In genomic region chr4:5770051-5770450, GRCh38 we compare ENCODE assay signal across 1 cellular context.
TF ChIP-seq lines count a peak whose summit lies in the region.

No MANE protein-coding gene starts in this region.

TF ChIP-seq in IMR-90, 13 proteins besides CTCF, POLR2A, EP300 and RAD21:
- TF ChIP-seq MAFK (IDR thresholded peaks at IDR 0.05; ENCODE audit: low read depth, low read length): no peak
- TF ChIP-seq MAZ (IDR thresholded peaks at IDR 0.05; ENCODE audit: borderline replicate concordance, low read depth, low read length): no peak
- TF ChIP-seq RFX5 (IDR thresholded peaks at IDR 0.05; ENCODE audit: low read depth, low read length): no peak
- TF ChIP-seq NFE2L2 (IDR thresholded peaks at IDR 0.05; ENCODE audit: low read depth, low read length): no peak
- TF ChIP-seq CEBPB (IDR thresholded peaks at IDR 0.05; ENCODE audit: low read depth, low read length): no peak
- TF ChIP-seq SMC3 (IDR thresholded peaks at IDR 0.05; ENCODE audit: low read depth, low read length): no peak
- no peak for TF ChIP-seq RCOR1 (IDR thresholded peaks at IDR 0.05; ENCODE audit: insufficient replicate concordance, low read length)
